35 cellular contexts compared by ENCODE assay signal in genomic region chr17:1936766-1937165, GRCh38.
"Had no signal": no experiment of that assay in that cellular context is flagged by ENCODE, and none has a peak within 500 bp of the region (broad histone marks: within the 10 kb centered on the region; RNA-seq: fewer than 3 reads in every experiment).

No MANE protein-coding gene starts in this region.

- H3K4me2 ChIP-seq: hepatocyte had no signal

- H2AFZ ChIP-seq: hepatocyte had no signal

- DNase-seq: activated CD4-positive, alpha-beta memory T cell treated with anti-CD3 and anti-CD28 coated beads for 36 hours; activated CD4-positive, alpha-beta T cell treated with anti-CD3 and anti-CD28 coated beads for 36 hours; activated CD4-positive, alpha-beta T cell treated with anti-CD3 and anti-CD28 coated beads, Interleukin-2, amount 10 ng/mL, durations not matched to agents 24 days and 14 days; activated CD4-positive, CD25-positive, alpha-beta regulatory T cell; activated CD4-positive, CD25-positive, alpha-beta regulatory T cell treated with anti-CD3 and anti-CD28 coated beads, Interleukin-2, amount 50 U/mL, for 72 hours; activated CD8-positive, alpha-beta memory T cell treated with anti-CD3 and anti-CD28 coated beads, Interleukin-2, amount 10 ng/mL, durations not matched to agents 7 days and 5 days; activated CD8-positive, alpha-beta memory T cell treated with anti-CD3 and anti-CD28 coated beads, Interleukin-2, amount 50 U/mL, for 4 hours; activated CD8-positive, alpha-beta T cell treated with anti-CD3 and anti-CD28 coated beads, Interleukin-2, amount 10 ng/mL, durations not matched to agents 7 days and 5 days; activated effector memory CD4-positive, alpha-beta T cell treated with anti-CD3 and anti-CD28 coated beads, Interleukin-2, amount 50 U/mL, for 16 hours; activated naive CD4-positive, alpha-beta T cell treated with anti-CD3 and anti-CD28 coated beads for 36 hours; activated naive CD8-positive, alpha-beta T cell treated with anti-CD3 and anti-CD28 coated beads for 36 hours; activated naive CD8-positive, alpha-beta T cell treated with anti-CD3 and anti-CD28 coated beads, Interleukin-2, amount 50 U/mL, for 24 hours; activated T-cell treated with anti-CD3 and anti-CD28 coated beads, Interleukin-2, amount 50 U/mL, for 1 hour; activated T-cell treated with anti-CD3 and anti-CD28 coated beads, Interleukin-2, amount 50 U/mL, for 48 hours; adrenal gland; amygdala; aorta; body of pancreas; central memory CD4-positive, alpha-beta T cell; cerebellar nuclear complex; colonic mucosa; dorsolateral prefrontal cortex; effector memory CD8-positive, alpha-beta T cell; erythroblast; foreskin keratinocyte; gastrocnemius medialis; heart right ventricle; T-helper 17 cell had no signal

- H3K36me3 ChIP-seq: adrenal gland, breast epithelium, cardiac muscle cell, colonic mucosa, gastrocnemius medialis, heart right ventricle had no signal

- H3K27ac ChIP-seq: adrenal gland, body of pancreas, breast epithelium, cardiac muscle cell, colonic mucosa, esophagus muscularis mucosa, foreskin keratinocyte, heart right ventricle, hepatocyte had no signal

- H3K27me3 ChIP-seq: adrenal gland, body of pancreas, breast epithelium, cardiac muscle cell, colonic mucosa, gastrocnemius medialis, hepatocyte had no signal

- H3K9me3 ChIP-seq: adrenal gland, body of pancreas, breast epithelium, colonic mucosa, esophagus muscularis mucosa, gastrocnemius medialis, heart right ventricle had no signal

- H3K9me3 Mint-ChIP-seq: activated CD4-positive, alpha-beta memory T cell treated with anti-CD3 and anti-CD28 coated beads for 36 hours; activated CD4-positive, alpha-beta T cell treated with anti-CD3 and anti-CD28 coated beads, Interleukin-2, amount 10 ng/mL, durations not matched to agents 24 days and 14 days; activated naive CD4-positive, alpha-beta T cell treated with anti-CD3 and anti-CD28 coated beads for 36 hours; activated naive CD4-positive, alpha-beta T cell treated with anti-CD3 and anti-CD28 coated beads, Interleukin-2, amount 50 U/mL, for 24 hours; activated naive CD8-positive, alpha-beta T cell treated with anti-CD3 and anti-CD28 coated beads for 36 hours; activated naive CD8-positive, alpha-beta T cell treated with anti-CD3 and anti-CD28 coated beads, Interleukin-2, amount 50 U/mL, for 24 hours; activated T-helper 1 cell treated with anti-CD3 and anti-CD28 coated beads, Interleukin-12 subunit alpha, Interleukin-12 subunit beta, Interleukin-2, Interleukin-4 antibody, amounts not matched to agents 30 ng/mL and 10 ng/mL and 1 ng/mL, durations not matched to agents 14 hours and 24 hours and 36 hours; activated T-helper 2 cell treated with anti-CD3 and anti-CD28 coated beads, Interferon-gamma antibody, Interleukin-2, Interleukin-4, amounts not matched to agents 10 μg/mL and 5 μg/mL and 100 μg/mL, durations not matched to agents 14 hours and 24 hours and 36 hours; effector memory CD8-positive, alpha-beta T cell had no signal

- H3K36me3 Mint-ChIP-seq: activated CD4-positive, alpha-beta memory T cell treated with anti-CD3 and anti-CD28 coated beads for 36 hours; activated CD8-positive, alpha-beta memory T cell treated with anti-CD3 and anti-CD28 coated beads, Interleukin-2, amount 10 ng/mL, durations not matched to agents 7 days and 5 days; activated naive CD4-positive, alpha-beta T cell treated with anti-CD3 and anti-CD28 coated beads, Interleukin-2, amount 50 U/mL, for 24 hours; activated naive CD8-positive, alpha-beta T cell treated with anti-CD3 and anti-CD28 coated beads for 36 hours had no signal

- H3K27ac Mint-ChIP-seq: activated CD4-positive, alpha-beta memory T cell treated with anti-CD3 and anti-CD28 coated beads for 36 hours; activated CD4-positive, alpha-beta T cell treated with anti-CD3 and anti-CD28 coated beads for 36 hours; activated CD4-positive, alpha-beta T cell treated with anti-CD3 and anti-CD28 coated beads, Interleukin-2, amount 10 ng/mL, durations not matched to agents 24 days and 14 days; activated CD8-positive, alpha-beta memory T cell treated with anti-CD3 and anti-CD28 coated beads, Interleukin-2, amount 10 ng/mL, durations not matched to agents 7 days and 5 days; activated CD8-positive, alpha-beta T cell treated with anti-CD3 and anti-CD28 coated beads, Interleukin-2, amount 10 ng/mL, durations not matched to agents 7 days and 5 days; activated naive CD4-positive, alpha-beta T cell treated with anti-CD3 and anti-CD28 coated beads for 36 hours; activated naive CD4-positive, alpha-beta T cell treated with anti-CD3 and anti-CD28 coated beads, Interleukin-2, amount 50 U/mL, for 24 hours; activated naive CD8-positive, alpha-beta T cell treated with anti-CD3 and anti-CD28 coated beads for 36 hours; activated naive CD8-positive, alpha-beta T cell treated with anti-CD3 and anti-CD28 coated beads, Interleukin-2, amount 50 U/mL, for 24 hours; activated T-helper 1 cell treated with anti-CD3 and anti-CD28 coated beads, Interleukin-12 subunit alpha, Interleukin-12 subunit beta, Interleukin-2, Interleukin-4 antibody, amounts not matched to agents 30 ng/mL and 10 ng/mL and 1 ng/mL, durations not matched to agents 14 hours and 24 hours and 36 hours; activated T-helper 2 cell treated with anti-CD3 and anti-CD28 coated beads, Interferon-gamma antibody, Interleukin-2, Interleukin-4, amounts not matched to agents 10 μg/mL and 5 μg/mL and 100 μg/mL, durations not matched to agents 14 hours and 24 hours and 36 hours; effector memory CD8-positive, alpha-beta T cell; T-helper 17 cell had no signal

- H3K27me3 Mint-ChIP-seq: activated CD4-positive, alpha-beta memory T cell treated with anti-CD3 and anti-CD28 coated beads for 36 hours; activated CD4-positive, alpha-beta T cell treated with anti-CD3 and anti-CD28 coated beads for 36 hours; activated CD4-positive, alpha-beta T cell treated with anti-CD3 and anti-CD28 coated beads, Interleukin-2, amount 10 ng/mL, durations not matched to agents 24 days and 14 days; activated CD8-positive, alpha-beta memory T cell treated with anti-CD3 and anti-CD28 coated beads, Interleukin-2, amount 10 ng/mL, durations not matched to agents 7 days and 5 days; activated naive CD4-positive, alpha-beta T cell treated with anti-CD3 and anti-CD28 coated beads, Interleukin-2, amount 50 U/mL, for 24 hours; activated naive CD8-positive, alpha-beta T cell treated with anti-CD3 and anti-CD28 coated beads for 36 hours; activated naive CD8-positive, alpha-beta T cell treated with anti-CD3 and anti-CD28 coated beads, Interleukin-2, amount 50 U/mL, for 24 hours; T-helper 17 cell had no signal

- H3K4me3 ChIP-seq: adrenal gland, body of pancreas, breast epithelium, cardiac muscle cell, colonic mucosa, dorsolateral prefrontal cortex, esophagus muscularis mucosa, gastrocnemius medialis, heart right ventricle, hepatocyte had no signal

- ATAC-seq: activated CD4-positive, alpha-beta T cell treated with anti-CD3 and anti-CD28 coated beads for 36 hours; activated CD8-positive, alpha-beta memory T cell treated with anti-CD3 and anti-CD28 coated beads, Interleukin-2, amount 10 ng/mL, durations not matched to agents 7 days and 5 days; activated CD8-positive, alpha-beta T cell treated with anti-CD3 and anti-CD28 coated beads, Interleukin-2, amount 10 ng/mL, durations not matched to agents 7 days and 5 days; activated naive CD8-positive, alpha-beta T cell treated with anti-CD3 and anti-CD28 coated beads, Interleukin-2, amount 50 U/mL, for 24 hours; body of pancreas; effector memory CD8-positive, alpha-beta T cell; foreskin keratinocyte; gastrocnemius medialis; heart right ventricle; T-helper 17 cell had no signal

- H3K4me1 ChIP-seq: breast epithelium, colonic mucosa, foreskin keratinocyte had no signal

- H3K4me1 Mint-ChIP-seq: activated CD4-positive, alpha-beta T cell treated with anti-CD3 and anti-CD28 coated beads for 36 hours; activated CD4-positive, alpha-beta T cell treated with anti-CD3 and anti-CD28 coated beads, Interleukin-2, amount 10 ng/mL, durations not matched to agents 24 days and 14 days; activated CD8-positive, alpha-beta memory T cell treated with anti-CD3 and anti-CD28 coated beads, Interleukin-2, amount 10 ng/mL, durations not matched to agents 7 days and 5 days; activated naive CD4-positive, alpha-beta T cell treated with anti-CD3 and anti-CD28 coated beads, Interleukin-2, amount 50 U/mL, for 24 hours; activated naive CD8-positive, alpha-beta T cell treated with anti-CD3 and anti-CD28 coated beads for 36 hours; activated naive CD8-positive, alpha-beta T cell treated with anti-CD3 and anti-CD28 coated beads, Interleukin-2, amount 50 U/mL, for 24 hours had no signal

- H3K4me3 Mint-ChIP-seq: activated CD4-positive, alpha-beta memory T cell treated with anti-CD3 and anti-CD28 coated beads for 36 hours; activated CD4-positive, alpha-beta T cell treated with anti-CD3 and anti-CD28 coated beads for 36 hours; activated CD4-positive, alpha-beta T cell treated with anti-CD3 and anti-CD28 coated beads, Interleukin-2, amount 10 ng/mL, durations not matched to agents 24 days and 14 days; activated CD8-positive, alpha-beta memory T cell treated with anti-CD3 and anti-CD28 coated beads, Interleukin-2, amount 10 ng/mL, durations not matched to agents 7 days and 5 days; activated CD8-positive, alpha-beta T cell treated with anti-CD3 and anti-CD28 coated beads, Interleukin-2, amount 10 ng/mL, durations not matched to agents 7 days and 5 days; activated naive CD4-positive, alpha-beta T cell treated with anti-CD3 and anti-CD28 coated beads for 36 hours; activated naive CD4-positive, alpha-beta T cell treated with anti-CD3 and anti-CD28 coated beads, Interleukin-2, amount 50 U/mL, for 24 hours; activated naive CD8-positive, alpha-beta T cell treated with anti-CD3 and anti-CD28 coated beads for 36 hours; activated naive CD8-positive, alpha-beta T cell treated with anti-CD3 and anti-CD28 coated beads, Interleukin-2, amount 50 U/mL, for 24 hours; activated T-helper 1 cell treated with anti-CD3 and anti-CD28 coated beads, Interleukin-12 subunit alpha, Interleukin-12 subunit beta, Interleukin-2, Interleukin-4 antibody, amounts not matched to agents 30 ng/mL and 10 ng/mL and 1 ng/mL, durations not matched to agents 14 hours and 24 hours and 36 hours; effector memory CD8-positive, alpha-beta T cell; T-helper 17 cell had no signal

- H3K79me2 ChIP-seq: hepatocyte had no signal
